In genomic region chr7:17038783-17039170, GRCh38 we compare ENCODE assay signal across 25 cellular contexts.
DNase-seq lines count a peak whose midpoint lies in the region; TF ChIP-seq lines count a peak whose summit lies in the region.
"Had no signal": no experiment of that assay in that cellular context is flagged by ENCODE, and none has a peak within 500 bp of the region (broad histone marks: within the 10 kb centered on the region; RNA-seq: fewer than 3 reads in every experiment).

No MANE protein-coding gene starts in this region.

- intact Hi-C loops in colonic mucosa (cut with DNase I), result no loop called here

- POLR2A ChIA-PET in HEK293T (lab: Yijun Ruan, JAX), result no interaction called here

- H3K27ac ChIP-seq in colonic mucosa, result peak overlapping the region; percentile 60
- H3K27ac ChIP-seq in osteoblast (ENCODE audit: low read depth, low read length), result no peak overlapping the region
- H3K27ac ChIP-seq: esophagus squamous epithelium, RWPE1 had no signal

- H3K4me3 ChIP-seq in AG10803 (ENCODE audit: low read length) (no peak overlapping the region), Loucy (ENCODE audit: low read length, poor library complexity, severe bottlenecking) (no peak overlapping the region), colonic mucosa (no peak overlapping the region), osteoblast (ENCODE audit: insufficient read depth, low read length) (no peak overlapping the region)
- H3K4me3 ChIP-seq: esophagus squamous epithelium, heart left ventricle, lung, mucosa of descending colon, pancreas, upper lobe of left lung had no signal

- H3F3A ChIP-seq in Loucy (ENCODE audit: low read depth), result no peaks in the 10 kb centered on the region

- 0 out of 2 replicates have a peak overlapping the region, but pooled peaks have one; percentile 3 for H2AFZ ChIP-seq in Loucy (ENCODE audit: low read length)
- H2AFZ ChIP-seq in osteoblast (ENCODE audit: low read length), result peak overlapping the region; percentile 63

- no peaks in the 10 kb centered on the region for H3K9me3 ChIP-seq in Loucy (ENCODE audit: insufficient read depth, low read depth, low read length)
- H3K9me3 ChIP-seq in colonic mucosa, result no peaks in the 10 kb centered on the region
- H3K9me3 ChIP-seq in osteoblast (ENCODE audit: low read depth, low read length), result no peaks in the 10 kb centered on the region
- H3K9me3 ChIP-seq: esophagus squamous epithelium, heart left ventricle, mucosa of descending colon, pancreas, SK-N-SH, upper lobe of left lung had no signal

- H3K27me3 ChIP-seq in Loucy (ENCODE audit: insufficient read depth, low read length, poor library complexity, severe bottlenecking) (no peaks in the 10 kb centered on the region), colonic mucosa (no peaks in the 10 kb centered on the region), osteoblast (ENCODE audit: insufficient read depth, low read length) (no peaks in the 10 kb centered on the region)
- H3K27me3 ChIP-seq: esophagus squamous epithelium, heart left ventricle, pancreas, upper lobe of left lung had no signal

- H3K4me2 ChIP-seq in Loucy (ENCODE audit: low read depth, low read length, poor library complexity, severe bottlenecking), result no peak overlapping the region
- H3K4me2 ChIP-seq in osteoblast (ENCODE audit: insufficient read depth, low read length), result no peak overlapping the region
- H3K4me2 ChIP-seq: SK-N-SH had no signal

- no peaks in the 10 kb centered on the region for H3K36me3 ChIP-seq in Loucy (ENCODE audit: insufficient read depth, low read length)
- no peaks in the 10 kb centered on the region for H3K36me3 ChIP-seq in colonic mucosa
- H3K36me3 ChIP-seq in osteoblast (ENCODE audit: insufficient read depth, low read length), result no peaks in the 10 kb centered on the region
- H3K36me3 ChIP-seq: esophagus squamous epithelium, heart left ventricle, pancreas, upper lobe of left lung had no signal

- no peaks in the 10 kb centered on the region for H4K20me1 ChIP-seq in Loucy (ENCODE audit: insufficient read depth, low read length, poor library complexity, severe bottlenecking)
- no peaks in the 10 kb centered on the region for H4K20me1 ChIP-seq in osteoblast (ENCODE audit: insufficient read depth, low read length)

- CTCF ChIA-PET in HEK293T (lab: Yijun Ruan, JAX), result interaction anchor here (0.6 kb wide), 1 partner anchor 56 kb away, joined by 3 read pairs; no protein-coding TSS in a partner anchor

- H3K79me2 ChIP-seq in Loucy (ENCODE audit: insufficient read depth, low read length) (no peaks in the 10 kb centered on the region), osteoblast (ENCODE audit: insufficient read depth, low read length) (no peaks in the 10 kb centered on the region)

- no peaks in the 10 kb centered on the region for H3K9me2 ChIP-seq in Loucy (replicated peaks; ENCODE audit: low read depth, low read length)
- H3K9me2 ChIP-seq: SK-N-SH had no signal

- DNase-seq in AG10803 (ENCODE audit: low read depth) (peak; percentile 19), colonic mucosa (no peak), osteoblast (ENCODE audit: insufficient read length, low spot score, missing footprints) (peak; percentile 4), HEK293T (ENCODE audit: extremely low spot score) (no peak), NCI-H1048 (lab: John Stamatoyannopoulos, UW) (no peak), NCI-H524 treated with DMSO at 0.1 percent for 48 hours (lab: John Stamatoyannopoulos, UW) (no peak), NOMO-1 treated with DMSO at 0.1 percent for 48 hours (lab: John Stamatoyannopoulos, UW; ENCODE audit: unreplicated experiment) (no peak)
- DNase-seq: activated CD4-positive, alpha-beta T cell treated with anti-CD3 and anti-CD28 coated beads, Interleukin-2, amount 50 U/mL, for 1 hour; activated CD4-positive, CD25-positive, alpha-beta regulatory T cell; activated T-cell treated with anti-CD3 and anti-CD28 coated beads, Interleukin-2, amount 50 U/mL, for 4 hours; CD8-positive, alpha-beta T cell; esophagus squamous epithelium; foreskin melanocyte; HCEC 1CT; heart left ventricle; mucosa of descending colon; NCI-H1105; NCI-H187; pancreas; retina; SK-N-SH; upper lobe of left lung had no signal

- H3K4me1 ChIP-seq in Loucy (ENCODE audit: insufficient read depth, low read length, poor library complexity, severe bottlenecking), result peaks cover 26% of the 10 kb centered on the region
- peaks cover 14% of the 10 kb centered on the region for H3K4me1 ChIP-seq in colonic mucosa
- peaks cover 25% of the 10 kb centered on the region for H3K4me1 ChIP-seq in osteoblast (ENCODE audit: insufficient read depth, low read length)

- H3K9ac ChIP-seq in Loucy (ENCODE audit: low read depth, low read length, poor library complexity, severe bottlenecking) (no peak overlapping the region), colonic mucosa (ENCODE audit: low read depth in 2 of 2, low read length in 2 of 2) (no peak overlapping the region)
- H3K9ac ChIP-seq: SK-N-SH had no signal

- no peak for TF ChIP-seq CTCF in AG10803 (conservative IDR thresholded peaks at IDR 0.05; ENCODE audit: low read length)
- TF ChIP-seq CTCF in Loucy (conservative IDR thresholded peaks at IDR 0.05; ENCODE audit: low read length), result no peak
- TF ChIP-seq CTCF in colonic mucosa (IDR thresholded peaks at IDR 0.05), result no peak
- TF ChIP-seq CTCF in osteoblast (IDR thresholded peaks at IDR 0.05; ENCODE audit: extremely low read depth, low read depth, low read length), result no peak

TF ChIP-seq in HEK293T, 16 proteins besides CTCF, POLR2A, EP300 and RAD21:
- TF ChIP-seq FOXK2 (IDR thresholded peaks at IDR 0.05), result no peak
- TF ChIP-seq PKNOX1 (IDR thresholded peaks at IDR 0.05), result no peak
- no peak for TF ChIP-seq CTBP1 (IDR thresholded peaks at IDR 0.05; ENCODE audit: borderline replicate concordance)
- TF ChIP-seq SP1 (IDR thresholded peaks at IDR 0.05), result no peak
- TF ChIP-seq ZNF384 (IDR thresholded peaks at IDR 0.05), result no peak
- TF ChIP-seq LEF1 (IDR thresholded peaks at IDR 0.05; ENCODE audit: borderline replicate concordance), result no peak
- no peak for TF ChIP-seq NFRKB (IDR thresholded peaks at IDR 0.05)
- no peak for TF ChIP-seq ARNT (IDR thresholded peaks at IDR 0.05)
- no peak for TF ChIP-seq BHLHE40 (IDR thresholded peaks at IDR 0.05; ENCODE audit: borderline replicate concordance)
- TF ChIP-seq TARDBP (IDR thresholded peaks at IDR 0.05), result no peak
- TF ChIP-seq FOXM1 (IDR thresholded peaks at IDR 0.05; ENCODE audit: borderline replicate concordance), result no peak
- TF ChIP-seq SUZ12 (IDR thresholded peaks at IDR 0.05), result no peak
- no peak for TF ChIP-seq FOXA1 (IDR thresholded peaks at IDR 0.05)
- TF ChIP-seq L3MBTL2 (conservative IDR thresholded peaks at IDR 0.05), result no peak

Comparison
In these comparisons a context has a peak if more than half of its experiments do, and no peak if none do; other contexts are left out.
1. DNase-seq: peak in AG10803 (single experiment) and osteoblast (single experiment); none in colonic mucosa (single experiment), HEK293T (single experiment), NCI-H1048 (single experiment), NCI-H524 treated with DMSO at 0.1 percent for 48 hours (single experiment) and NOMO-1 treated with DMSO at 0.1 percent for 48 hours (single experiment).